ENCODE assay signal across 19 cellular contexts in the genomic region with DNA sequence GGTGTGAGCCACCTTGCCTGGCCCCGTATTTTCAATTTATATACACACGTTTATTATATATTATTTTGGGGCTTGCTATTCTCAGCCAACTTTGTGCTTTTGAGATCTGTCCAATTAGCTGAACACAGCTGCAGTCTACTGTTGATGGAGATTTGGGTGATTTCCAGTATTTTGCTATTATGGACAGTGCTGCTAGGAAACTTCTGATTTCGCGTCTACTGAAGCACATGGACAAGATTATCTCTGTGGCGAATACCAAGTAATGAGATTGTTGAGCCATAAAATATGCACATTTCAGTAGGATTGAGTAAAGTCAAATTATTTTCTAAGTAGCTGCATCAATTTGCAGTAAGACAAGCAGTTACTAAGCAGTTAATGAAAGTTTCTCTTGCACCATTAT.
"Had no signal": no experiment of that assay in that cellular context is flagged by ENCODE, and none has a peak within 500 bp of the region (broad histone marks: within the 10 kb centered on the region; RNA-seq: fewer than 3 reads in every experiment).

No MANE protein-coding gene starts in this region.

- DNase-seq: naive thymus-derived CD4-positive, alpha-beta T cell; natural killer cell; occipital lobe; ovary; retina; right cardiac atrium; right lobe of liver; sigmoid colon; small intestine; stimulated activated CD4-positive, alpha-beta T cell treated with anti-CD3 and anti-CD28 coated beads, Interleukin-15, amount 100 ng/mL, for 24 hours; stimulated activated CD4-positive, alpha-beta T cell treated with anti-CD3 and anti-CD28 coated beads, Interleukin-2, amount 100 ng/mL, for 24 hours; stimulated activated CD4-positive, alpha-beta T cell treated with anti-CD3 and anti-CD28 coated beads, Interleukin-2, amount 100 ng/mL, for 48 hours; stimulated activated CD4-positive, alpha-beta T cell treated with anti-CD3 and anti-CD28 coated beads, Interleukin-4, amount 100 ng/mL, for 24 hours; stimulated activated naive B cell treated with anti-CD40 and anti-IgM and Interleukin-4, amounts not matched to agents 10 μg/mL and 1 μg/mL and 100 μg/mL, for 72 hours; stimulated activated naive CD4-positive, alpha-beta T cell treated with Interleukin-2 at 50 U/mL for 16 hours; stomach; thyroid gland; trophoblast cell; upper lobe of left lung had no signal
